8 cellular contexts compared by ENCODE assay signal in the genomic region with DNA sequence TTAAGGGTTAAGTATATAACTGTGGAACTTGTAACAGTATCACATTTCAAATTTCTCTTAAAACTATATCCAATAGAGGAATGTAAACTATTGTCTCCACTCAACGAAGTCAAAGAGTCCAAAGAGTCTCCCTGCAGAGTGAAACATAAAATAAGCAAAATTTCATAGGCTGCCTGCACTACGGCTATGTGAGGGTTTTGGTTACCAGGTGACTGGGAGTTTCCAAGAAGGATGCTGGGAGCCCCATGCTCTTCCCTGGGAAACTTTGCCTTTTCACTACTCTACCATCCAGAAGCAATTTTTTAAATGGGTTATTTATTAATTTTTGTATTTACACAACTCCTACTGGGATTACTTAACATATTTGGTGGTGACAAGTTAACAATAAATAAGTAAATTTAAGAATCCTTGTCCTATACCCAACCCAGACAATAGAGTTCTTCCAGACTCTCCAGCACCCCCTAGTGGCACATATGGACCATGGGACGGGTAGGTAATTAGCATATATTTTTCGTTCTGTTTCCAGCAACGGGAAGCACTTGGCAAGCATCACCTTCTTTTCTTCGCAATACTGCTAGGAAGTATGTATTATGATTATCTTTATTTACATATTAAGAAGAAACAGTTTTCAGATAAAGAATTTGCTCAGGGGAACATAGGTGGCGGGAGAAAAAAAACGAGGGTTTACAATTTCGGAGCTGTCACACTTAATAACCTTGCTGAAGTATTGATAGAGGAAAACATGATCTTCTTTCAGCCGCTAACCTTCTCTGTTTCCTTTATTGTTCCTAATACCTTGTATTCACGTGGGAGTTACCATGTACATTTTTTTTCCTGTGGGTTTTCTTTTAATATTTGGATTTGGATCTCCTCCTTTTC. TPM values are rescaled to one million over a fixed set of nuclear protein-coding genes. Genes with fewer than 3 reads are reported as not detected.
DNase-seq lines count a peak whose midpoint lies in the region; ATAC-seq and TF ChIP-seq lines count a peak whose summit lies in the region.

No MANE protein-coding gene starts in this region.

- H3K4me3 ChIP-seq in WERI-Rb-1 (ENCODE audit: low read depth, low read length), result no peak overlapping the region
- no peak overlapping the region for H3K4me3 ChIP-seq in epithelial cell of esophagus (ENCODE audit: low read length)
- peak overlapping the region; percentile 48 for H3K4me3 ChIP-seq in upper lobe of right lung

- no peak overlapping the region for H3K27ac Mint-ChIP-seq in naive thymus-derived CD8-positive, alpha-beta T cell

- H3K9me3 Mint-ChIP-seq in naive thymus-derived CD8-positive, alpha-beta T cell, result no peaks in the 10 kb centered on the region

- ATAC-seq in naive thymus-derived CD8-positive, alpha-beta T cell, result peak in 1 of 2 donors; percentile 33
- peak; percentile 91 for ATAC-seq in upper lobe of right lung

- H3K36me3 ChIP-seq in WERI-Rb-1, result no peaks in the 10 kb centered on the region
- H3K36me3 ChIP-seq in upper lobe of right lung, result peaks cover 5% of the 10 kb centered on the region

- H3K27me3 Mint-ChIP-seq in naive thymus-derived CD8-positive, alpha-beta T cell, result peaks cover 7 to 30% (median 12%) of the 10 kb centered on the region in 5 donors

- H3K4me3 Mint-ChIP-seq in naive thymus-derived CD8-positive, alpha-beta T cell, result no peak overlapping the region

- H3K27ac ChIP-seq in WERI-Rb-1 (no peak overlapping the region), upper lobe of right lung (peak overlapping the region; percentile 87)

- no peaks in the 10 kb centered on the region for H3K27me3 ChIP-seq in WERI-Rb-1 (ENCODE audit: insufficient read depth, low read depth, severe bottlenecking)
- H3K27me3 ChIP-seq in upper lobe of right lung, result no peaks in the 10 kb centered on the region

- TF ChIP-seq CTCF in WERI-Rb-1 (IDR thresholded peaks at IDR 0.05; ENCODE audit: low read depth, low read length), result peak; percentile 28; the same call in 1 of the 2 replicates
- TF ChIP-seq CTCF in epithelial cell of esophagus (IDR thresholded peaks at IDR 0.05; ENCODE audit: insufficient read depth, low read depth, low read length, missing control alignments), result peak; percentile 92
- TF ChIP-seq CTCF in upper lobe of right lung (IDR thresholded peaks at IDR 0.05), result peak; percentile 85

- H3K4me1 Mint-ChIP-seq in naive thymus-derived CD8-positive, alpha-beta T cell, result no peaks in the 10 kb centered on the region

- H3K9me3 ChIP-seq in WERI-Rb-1 (ENCODE audit: severe bottlenecking) (no peaks in the 10 kb centered on the region), upper lobe of right lung (no peaks in the 10 kb centered on the region)

- H3K4me1 ChIP-seq in upper lobe of right lung, result no peaks in the 10 kb centered on the region

- peak; percentile 15 to 27 for DNase-seq in activated CD4-positive, alpha-beta T cell treated with anti-CD3 and anti-CD28 coated beads for 24 hours (ENCODE audit: low read depth in 2 of 2)
- DNase-seq in activated CD4-positive, alpha-beta T cell treated with anti-CD3 and anti-CD28 coated beads for 1 hour, result no peak
- peak; percentile 53 for DNase-seq in HCEC 1CT
- peak; percentile 21 for DNase-seq in NCI-H146 treated with DMSO at 0.1 percent for 48 hours (lab: John Stamatoyannopoulos, UW; ENCODE audit: unreplicated experiment)
- DNase-seq in WERI-Rb-1, result peak; percentile 27
- DNase-seq in epithelial cell of esophagus (ENCODE audit: low read depth), result peak; percentile 75
- peak in 6 of 10 donors; percentile 1 to 25 (median 8) for DNase-seq in naive thymus-derived CD8-positive, alpha-beta T cell
- no peak for DNase-seq in upper lobe of right lung

- intact Hi-C loops in upper lobe of right lung (cut with DNase I), result no loop called here

- no peaks in the 10 kb centered on the region for H3K36me3 Mint-ChIP-seq in naive thymus-derived CD8-positive, alpha-beta T cell

- POLR2A ChIA-PET in naive thymus-derived CD8-positive, alpha-beta T cell (lab: Charles Lee), result no interaction called here

RNA-seq across cellular contexts. Expression of a gene that starts 3.5 kb away (rescaled TPM):
- not detected for total RNA-seq in naive thymus-derived CD8-positive, alpha-beta T cell
- not detected for polyA plus RNA-seq in naive thymus-derived CD8-positive, alpha-beta T cell
- total RNA-seq in upper lobe of right lung, result 392 TPM

RNA-seq across cellular contexts. Expression of a gene that starts 59.7 kb away (rescaled TPM):
- total RNA-seq in naive thymus-derived CD8-positive, alpha-beta T cell, result not detected
- not detected for polyA plus RNA-seq in naive thymus-derived CD8-positive, alpha-beta T cell
- 1.3 TPM for total RNA-seq in upper lobe of right lung

Comparison
In these comparisons a context has a peak if more than half of its experiments do, and no peak if none do; other contexts are left out.
1. DNase-seq: peak in activated CD4-positive, alpha-beta T cell treated with anti-CD3 and anti-CD28 coated beads for 24 hours (2 of 2), HCEC 1CT (single experiment), NCI-H146 treated with DMSO at 0.1 percent for 48 hours (single experiment), WERI-Rb-1 (single experiment), epithelial cell of esophagus (single experiment) and naive thymus-derived CD8-positive, alpha-beta T cell (6 of 10); none in activated CD4-positive, alpha-beta T cell treated with anti-CD3 and anti-CD28 coated beads for 1 hour (single experiment) and upper lobe of right lung (single experiment).
2. CTCF ChIP-seq: peak in every context shown above with its lines; median percentile 92 in epithelial cell of esophagus; 85 in upper lobe of right lung; 28 in WERI-Rb-1.
3. RNA of a gene that starts 3.5 kb away (total RNA-seq): 392 TPM in upper lobe of right lung (single experiment); not detected in naive thymus-derived CD8-positive, alpha-beta T cell; every median in the first group is over 100 times any median in the second.